Comparison of ENCODE assay signal across 1 cellular context in genomic region chr7:98282727-98283126, GRCh38.
TF ChIP-seq lines count a peak whose summit lies in the region.

No MANE protein-coding gene starts in this region.

TF ChIP-seq in GM23338, 12 proteins besides CTCF, POLR2A, EP300 and RAD21:
- TF ChIP-seq ZNF462 (CRISPR knock-in tag; IDR thresholded peaks at IDR 0.05) (no peak), REST (IDR thresholded peaks at IDR 0.05; ENCODE audit: unreplicated experiment) (no peak), STAT1 (IDR thresholded peaks at IDR 0.05; ENCODE audit: unreplicated experiment) (no peak), EZH2phosphoT487 (IDR thresholded peaks at IDR 0.05; ENCODE audit: unreplicated experiment) (no peak), ZNF331 (CRISPR knock-in tag; IDR thresholded peaks at IDR 0.05; ENCODE audit: low read depth) (no peak), ETS1 (IDR thresholded peaks at IDR 0.05) (no peak), JUNB (IDR thresholded peaks at IDR 0.05; ENCODE audit: unreplicated experiment) (no peak), ZNF114 (CRISPR knock-in tag; IDR thresholded peaks at IDR 0.05) (no peak), POLR2AphosphoS5 (IDR thresholded peaks at IDR 0.05; ENCODE audit: low read depth) (no peak), EZH2 (IDR thresholded peaks at IDR 0.05; ENCODE audit: low read depth, unreplicated experiment) (no peak)
TF ChIP-seq in GM23338: peak in this region for 0.
